In the genomic region with DNA sequence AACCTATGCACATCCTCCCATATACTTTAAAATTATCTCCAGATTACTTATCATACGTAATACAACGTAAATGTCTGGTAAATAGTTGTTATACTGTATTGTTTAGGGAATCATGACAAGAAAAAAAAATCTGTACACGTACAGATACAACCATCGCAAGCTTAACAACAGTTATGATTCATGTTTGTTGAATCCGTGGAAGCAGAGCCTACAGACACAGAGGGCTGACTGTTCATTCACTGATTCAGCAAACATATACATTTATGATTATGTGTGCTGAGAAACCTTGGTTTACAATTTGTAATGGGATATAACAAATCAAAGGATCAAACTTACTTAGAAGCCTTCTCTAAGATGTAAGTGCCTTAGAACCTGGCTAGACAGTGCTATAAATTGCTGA, we compare ENCODE assay signal across 7 cellular contexts. TPM values are rescaled to one million over a fixed set of nuclear protein-coding genes. Genes with fewer than 3 reads are reported as not detected.
A peak's percentile ranks its signal among the peaks of the same experiment; 100 is the strongest.
DNase-seq lines count a peak whose midpoint lies in the region; ATAC-seq and TF ChIP-seq lines count a peak whose summit lies in the region.

No MANE protein-coding gene starts in this region.

- H3K9me2 ChIP-seq in PC-9 (ENCODE audit: insufficient read depth), result no peaks in the 10 kb centered on the region

- H3K36me3 Mint-ChIP-seq in endodermal cell (ENCODE audit: low read depth) (peaks cover 52% of the 10 kb centered on the region), neural progenitor cell (peaks cover 57% of the 10 kb centered on the region)

- H3K4me3 ChIP-seq in GM12864 (ENCODE audit: low read depth, low read length) (peak overlapping the region; percentile 82), PC-9 (peak overlapping the region; percentile 80; the same call in 1 of the 2 replicates), endodermal cell (ENCODE audit: low read length) (peak overlapping the region; percentile 100), neural progenitor cell (peak overlapping the region; percentile 92)

- H3F3A ChIP-seq in PC-9 (ENCODE audit: insufficient read depth, low read depth) (no peaks in the 10 kb centered on the region), neural progenitor cell (ENCODE audit: low read depth) (no peaks in the 10 kb centered on the region)

- peak overlapping the region; percentile 98 for H3K9ac ChIP-seq in endodermal cell (ENCODE audit: extremely low read depth, low read length, poor library complexity, severe bottlenecking)
- H3K9ac ChIP-seq in neural progenitor cell, result no peak overlapping the region

- H3K4me1 Mint-ChIP-seq in endodermal cell, result peaks cover 15% of the 10 kb centered on the region
- peaks cover 10% of the 10 kb centered on the region for H3K4me1 Mint-ChIP-seq in neural progenitor cell

- DNase-seq in GM12864 (ENCODE audit: low read depth) (no peak), PC-9 (no peak), endodermal cell (no peak), neural progenitor cell (ENCODE audit: low spot score) (no peak), DMS 273 treated with DMSO at 0.1 percent for 48 hours (lab: John Stamatoyannopoulos, UW) (no peak), RWPE1 (ENCODE audit: low spot score) (no peak)

- intact Hi-C loops in PC-9 (cut with micrococcal nuclease; ENCODE audit: unreplicated experiment), result no loop called here

- WGBS in endodermal cell (ENCODE audit: insufficient coverage in 1 of 2, insufficient read length in 1 of 2), 2 experiments, result 100% methylated on average over 2 to 4 of the region's 5 CpGs

- H3K9me3 Mint-ChIP-seq in endodermal cell (peaks cover 62% of the 10 kb centered on the region), neural progenitor cell (peaks cover 63% of the 10 kb centered on the region)

- CTCF ChIA-PET in PC-9 (lab: Charles Lee) (no interaction called here), RWPE1 (lab: Yijun Ruan, JAX) (interaction anchor here (0.6 kb wide), 1 partner anchor 857 kb away, joined by 4 read pairs; no protein-coding TSS in a partner anchor)

- no peak overlapping the region for H3K27ac ChIP-seq in PC-9
- no peak overlapping the region for H3K27ac ChIP-seq in endodermal cell (ENCODE audit: low read depth, low read length)
- no peak overlapping the region for H3K27ac ChIP-seq in neural progenitor cell
- no peak overlapping the region for H3K27ac ChIP-seq in RWPE1

- peak overlapping the region; percentile 98 for H3K4me3 Mint-ChIP-seq in endodermal cell
- peak overlapping the region; percentile 100 for H3K4me3 Mint-ChIP-seq in neural progenitor cell

- no peaks in the 10 kb centered on the region for H4K20me1 ChIP-seq in PC-9 (ENCODE audit: insufficient read depth)
- H4K20me1 ChIP-seq in neural progenitor cell (ENCODE audit: low read depth), result no peaks in the 10 kb centered on the region

- H3K4me1 ChIP-seq in PC-9 (replicated peaks; ENCODE audit: insufficient read depth) (peaks cover 6% of the 10 kb centered on the region; the same call in 1 of the 2 replicates), endodermal cell (ENCODE audit: control insufficient read depth, insufficient read depth, low read length) (peaks cover 3% of the 10 kb centered on the region), neural progenitor cell (peaks cover 7% of the 10 kb centered on the region)

- H3K9me3 ChIP-seq in PC-9 (ENCODE audit: insufficient read depth, low read depth) (peaks cover 57% of the 10 kb centered on the region), endodermal cell (ENCODE audit: control insufficient read depth, low read length) (peaks cover 66% of the 10 kb centered on the region), neural progenitor cell (ENCODE audit: low read depth) (peaks cover 21% of the 10 kb centered on the region)

- no peaks in the 10 kb centered on the region for H3K27me3 Mint-ChIP-seq in endodermal cell (ENCODE audit: insufficient read depth)
- peaks cover 3% of the 10 kb centered on the region for H3K27me3 Mint-ChIP-seq in neural progenitor cell (ENCODE audit: insufficient read depth, low read depth)

- peaks cover 41% of the 10 kb centered on the region for H3K79me2 ChIP-seq in PC-9 (ENCODE audit: low read depth)
- H3K79me2 ChIP-seq in neural progenitor cell (ENCODE audit: low read depth), result peaks cover 81% of the 10 kb centered on the region

- H3K27ac Mint-ChIP-seq in endodermal cell, result peak overlapping the region; percentile 85
- no peak overlapping the region for H3K27ac Mint-ChIP-seq in neural progenitor cell

- no peak for ATAC-seq in GM18870 (IDR thresholded peaks at IDR 0.05; ENCODE audit: unreplicated experiment)

- H3K27me3 ChIP-seq in PC-9 (ENCODE audit: insufficient read depth, low read depth), result no peaks in the 10 kb centered on the region
- no peaks in the 10 kb centered on the region for H3K27me3 ChIP-seq in endodermal cell (ENCODE audit: control insufficient read depth, insufficient read depth, low read length, poor library complexity, severe bottlenecking)
- no peaks in the 10 kb centered on the region for H3K27me3 ChIP-seq in neural progenitor cell

- BruUV-seq in PC-9 (replicated peaks; lab: Mats Ljungman, UMichigan), result no TSS peak

- H2AFZ ChIP-seq in PC-9, result no peak overlapping the region
- no peak overlapping the region for H2AFZ ChIP-seq in neural progenitor cell (replicated peaks)

- POLR2A ChIA-PET in PC-9 (lab: Charles Lee; ENCODE audit: unreplicated experiment) (no interaction called here), RWPE1 (lab: Yijun Ruan, JAX; ENCODE audit: low non-redundant PET) (no interaction called here)

- H3K4me2 ChIP-seq in PC-9 (peak overlapping the region; percentile 83), neural progenitor cell (peak overlapping the region; percentile 92)

- no peak for TF ChIP-seq CTCF in GM12864 (IDR thresholded peaks at IDR 0.05; ENCODE audit: low read depth, low read length, missing control alignments)
- no peak for TF ChIP-seq CTCF in PC-9 (conservative IDR thresholded peaks at IDR 0.05)
- TF ChIP-seq CTCF in endodermal cell (conservative IDR thresholded peaks at IDR 0.05), result no peak
- no peak for TF ChIP-seq CTCF in neural progenitor cell (IDR thresholded peaks at IDR 0.05)
- TF ChIP-seq CTCF in RWPE1 (conservative IDR thresholded peaks at IDR 0.05; ENCODE audit: low read depth), result no peak

- H3K36me3 ChIP-seq in PC-9 (ENCODE audit: low read depth) (peaks cover 15% of the 10 kb centered on the region), endodermal cell (ENCODE audit: control insufficient read depth, insufficient read depth, low read length) (peaks cover 50% of the 10 kb centered on the region), neural progenitor cell (peaks cover 27% of the 10 kb centered on the region)

RNA-seq across cellular contexts. Expression of a gene that starts 1.5 kb away (rescaled TPM):
- total RNA-seq in PC-9 (2021), result 9.4 and 10.6 TPM in 2 replicates
- 10 to 100 TPM; 47.3 to 56.3 TPM for total RNA-seq in endodermal cell
- 33.5 TPM for polyA plus RNA-seq in endodermal cell (2013, experiment 1 of 2)
- 27.9 TPM for polyA plus RNA-seq in endodermal cell (2013, experiment 2 of 2)
- total RNA-seq in neural progenitor cell (ENCODE audit: low replicate concordance), result 55.9 and 67.7 TPM in 2 replicates

RNA-seq across cellular contexts. Expression of a gene that starts 37.2 kb away (rescaled TPM):
- total RNA-seq in PC-9 (2021) (6.0 and 7.9 TPM in 2 replicates), endodermal cell (10 to 100 TPM; 10.8 to 13.2 TPM), neural progenitor cell (ENCODE audit: low replicate concordance) (16.8 and 29.5 TPM in 2 replicates)
- 13.3 TPM for polyA plus RNA-seq in endodermal cell (2013, experiment 1 of 2)
- 13.2 TPM for polyA plus RNA-seq in endodermal cell (2013, experiment 2 of 2)

RNA-seq across cellular contexts. Expression of a gene that starts 46.5 kb away (rescaled TPM):
- 4.0 and 4.2 TPM in 2 replicates for total RNA-seq in PC-9 (2021)
- total RNA-seq in endodermal cell, result 10 to 100 TPM; 14.6 to 20.4 TPM
- 14.7 TPM for polyA plus RNA-seq in endodermal cell (2013, experiment 1 of 2)
- polyA plus RNA-seq in endodermal cell (2013, experiment 2 of 2), result 13.2 TPM
- 33.7 and 33.9 TPM in 2 replicates for total RNA-seq in neural progenitor cell (ENCODE audit: low replicate concordance)
